In the genomic region with DNA sequence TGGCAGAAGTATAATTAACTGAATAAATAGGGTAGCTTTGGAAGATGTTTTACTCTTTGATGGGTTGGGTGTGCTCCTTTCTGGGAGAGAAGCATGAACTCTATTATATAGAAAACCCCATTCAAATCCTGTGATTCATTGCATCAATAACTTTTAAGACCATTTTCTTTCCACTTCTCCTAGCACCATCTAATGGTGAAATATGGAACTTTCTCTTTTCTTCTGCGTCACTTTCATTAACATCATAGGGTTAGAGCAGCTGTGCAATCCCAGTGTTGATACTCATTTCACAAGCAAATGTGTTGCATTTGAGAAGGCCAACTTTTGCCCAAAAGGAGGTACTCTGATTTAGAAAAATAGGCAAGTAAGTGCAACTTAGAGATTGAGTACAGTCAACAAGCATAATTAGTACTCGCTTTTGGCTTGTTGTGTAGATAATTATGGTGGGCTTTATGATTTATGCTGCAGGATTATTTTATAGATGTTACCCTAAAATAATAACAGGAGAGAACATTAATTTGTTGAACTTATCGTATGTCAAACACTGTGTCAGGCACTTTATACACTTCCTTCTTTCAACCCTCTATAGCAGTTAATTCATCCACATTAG, we compare ENCODE assay signal across 8 cellular contexts.
A peak's percentile ranks its signal among the peaks of the same experiment; 100 is the strongest.
DNase-seq lines count a peak whose midpoint lies in the region; ATAC-seq and TF ChIP-seq lines count a peak whose summit lies in the region.

No MANE protein-coding gene starts in this region.

- H3K9me3 ChIP-seq in Caco-2 (no peaks in the 10 kb centered on the region), ascending aorta (no peaks in the 10 kb centered on the region)

- no TSS peak for BruUV-seq in Caco-2 (replicated peaks; lab: Mats Ljungman, UMichigan)

- H3K4me3 Mint-ChIP-seq in Caco-2 (ENCODE audit: unreplicated experiment) = no peak overlapping the region

- H3K36me3 Mint-ChIP-seq in Caco-2 (ENCODE audit: insufficient read depth, unreplicated experiment) = no peaks in the 10 kb centered on the region

- no peaks in the 10 kb centered on the region for H3K27me3 Mint-ChIP-seq in Caco-2 (ENCODE audit: insufficient read depth, unreplicated experiment)

- H3K4me3 ChIP-seq in Caco-2 (ENCODE audit: low read depth, low read length) = no peak overlapping the region
- H3K4me3 ChIP-seq in ascending aorta = no peak overlapping the region

- peaks cover 7% of the 10 kb centered on the region for H3K4me1 Mint-ChIP-seq in Caco-2 (ENCODE audit: low read depth, unreplicated experiment)

- peak; percentile 61 for ATAC-seq in GM19025 (IDR thresholded peaks at IDR 0.05; ENCODE audit: low read depth, unreplicated experiment)
- peak; percentile 94 for ATAC-seq in HG03135 (IDR thresholded peaks at IDR 0.05; ENCODE audit: unreplicated experiment)
- peak; percentile 63 for ATAC-seq in stimulated activated naive CD8-positive, alpha-beta T cell treated with anti-CD3 and anti-CD28 coated beads, Interleukin-15, Interleukin-2, amounts not matched to agents 100 U/mL and 50 U/mL, for 24 hours

- DNase-seq in Caco-2 (peak in 1 of 2 experiments; percentile 52), NCI-H2196 treated with DMSO at 0.1 percent for 48 hours (lab: John Stamatoyannopoulos, UW; ENCODE audit: unreplicated experiment) (peak; percentile 48), ascending aorta (ENCODE audit: low spot score in 2 of 2) (no peak), iPS-NIHi11 (ENCODE audit: low spot score) (peak; percentile 29)
- DNase-seq in stimulated activated naive CD8-positive, alpha-beta T cell treated with anti-CD3 and anti-CD28 coated beads, Interleukin-15, Interleukin-2, amounts not matched to agents 100 U/mL and 50 U/mL, for 24 hours = no peak
- DNase-seq in activated CD8-positive, alpha-beta memory T cell treated with anti-CD3 and anti-CD28 coated beads, Interleukin-2, amount 50 U/mL, for 4 hours = no peak

- no peak overlapping the region for H3K27ac Mint-ChIP-seq in Caco-2 (ENCODE audit: unreplicated experiment)

- H3K27me3 ChIP-seq in Caco-2 (replicated peaks; ENCODE audit: control insufficient read depth, insufficient read depth, low read length) (no peaks in the 10 kb centered on the region), ascending aorta (no peaks in the 10 kb centered on the region)

- H3K4me1 ChIP-seq in Caco-2 (peaks cover 5% of the 10 kb centered on the region; the same call in 1 of the 2 replicates), ascending aorta (peaks cover 6 to 69% of the 10 kb centered on the region in 2 donors)

- H3K36me3 ChIP-seq in Caco-2 (ENCODE audit: control insufficient read depth, insufficient read depth, low read length) (no peaks in the 10 kb centered on the region), ascending aorta (no peaks in the 10 kb centered on the region)

- intact Hi-C loops in Caco-2 (cut with micrococcal nuclease; ENCODE audit: unreplicated experiment) (loop anchor here (1.0 to 2.0 kb wide), 3 partner anchors 27 to 275 kb away; no protein-coding TSS in a partner anchor), ascending aorta (cut with DNase I) (loop anchor here (1.0 to 5.0 kb wide), 3 partner anchors 90 to 224 kb away; partner anchors contain the start of gene TSPAN12)

- CTCF ChIA-PET in Caco-2 (lab: Charles Lee) = interaction anchor here (1.2 to 2.6 kb wide), 2 partner anchors 27 to 94 kb away, joined by 3 to 23 read pairs; partner anchors contain the start of gene CPED1

- H3K27ac ChIP-seq in ascending aorta = peak overlapping the region in 1 of 2 donors; percentile 28

- POLR2A ChIA-PET in Caco-2 (lab: Charles Lee) = no interaction called here

- H3K9me3 Mint-ChIP-seq in Caco-2 (ENCODE audit: unreplicated experiment) = no peaks in the 10 kb centered on the region

- TF ChIP-seq CTCF in Caco-2 (IDR thresholded peaks at IDR 0.05; ENCODE audit: insufficient read depth in 1 of 2, low read depth in 1 of 2, low read length in 1 of 2, severe bottlenecking in 1 of 2, unreplicated experiment in 1 of 2) (peak; percentile 62 to 64), ascending aorta (IDR thresholded peaks at IDR 0.05) (peak; percentile 62 to 82 (median 80))

Comparison
In these comparisons a context has a peak if more than half of its experiments do, and no peak if none do; other contexts are left out.
1. DNase-seq: peak in NCI-H2196 treated with DMSO at 0.1 percent for 48 hours (single experiment) and iPS-NIHi11 (single experiment); none in ascending aorta (0 of 2), stimulated activated naive CD8-positive, alpha-beta T cell treated with anti-CD3 and anti-CD28 coated beads, Interleukin-15, Interleukin-2, amounts not matched to agents 100 U/mL and 50 U/mL, for 24 hours (single experiment) and activated CD8-positive, alpha-beta memory T cell treated with anti-CD3 and anti-CD28 coated beads, Interleukin-2, amount 50 U/mL, for 4 hours (single experiment).
2. Peak in every context shown above with its lines, with median percentiles within 50 percentile points of each other: ATAC-seq.